1 cellular context compared by ENCODE assay signal in genomic region chr6:108222504-108222903, GRCh38.
TF ChIP-seq lines count a peak whose summit lies in the region.

No MANE protein-coding gene starts in this region.

TF ChIP-seq in H1, 55 proteins besides CTCF, POLR2A, EP300 and RAD21:
- TF ChIP-seq SIN3A (conservative IDR thresholded peaks at IDR 0.05 in 1 of 2, IDR thresholded peaks at IDR 0.05 in 1 of 2; ENCODE audit: low read depth in 1 of 2, low read length in 2 of 2) (no peak), KDM4A (IDR thresholded peaks at IDR 0.05; ENCODE audit: low read depth, low read length, severe bottlenecking) (no peak), RNF2 (IDR thresholded peaks at IDR 0.05; ENCODE audit: borderline replicate concordance, low read depth, low read length, missing control alignments, poor library complexity, severe bottlenecking) (no peak), BRCA1 (IDR thresholded peaks at IDR 0.05; ENCODE audit: low read depth, low read length) (no peak), RBBP5 (IDR thresholded peaks at IDR 0.05; ENCODE audit: borderline replicate concordance, low read depth, low read length) (no peak), HDAC2 (IDR thresholded peaks at IDR 0.05; ENCODE audit: borderline replicate concordance in 1 of 2, low read depth in 2 of 2, low read length in 2 of 2) (no peak), KDM1A (IDR thresholded peaks at IDR 0.05; ENCODE audit: borderline replicate concordance, low read length) (no peak), FOSL1 (IDR thresholded peaks at IDR 0.05; ENCODE audit: insufficient read depth, low read depth, low read length) (no peak), TAF7 (optimal IDR thresholded peaks at IDR 0.05; ENCODE audit: borderline replicate concordance, low read depth, low read length) (no peak)
- TF ChIP-seq, protein P1, sequence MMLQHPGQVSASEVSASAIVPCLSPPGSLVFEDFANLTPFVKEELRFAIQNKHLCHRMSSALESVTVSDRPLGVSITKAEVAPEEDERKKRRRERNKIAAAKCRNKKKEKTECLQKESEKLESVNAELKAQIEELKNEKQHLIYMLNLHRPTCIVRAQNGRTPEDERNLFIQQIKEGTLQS (IDR thresholded peaks at IDR 0.05; ENCODE audit: insufficient read depth, low read depth, low read length): no peak
TF ChIP-seq in H1: peak in this region for 0.
